Comparison of ENCODE assay signal across 8 cellular contexts in the genomic region with DNA sequence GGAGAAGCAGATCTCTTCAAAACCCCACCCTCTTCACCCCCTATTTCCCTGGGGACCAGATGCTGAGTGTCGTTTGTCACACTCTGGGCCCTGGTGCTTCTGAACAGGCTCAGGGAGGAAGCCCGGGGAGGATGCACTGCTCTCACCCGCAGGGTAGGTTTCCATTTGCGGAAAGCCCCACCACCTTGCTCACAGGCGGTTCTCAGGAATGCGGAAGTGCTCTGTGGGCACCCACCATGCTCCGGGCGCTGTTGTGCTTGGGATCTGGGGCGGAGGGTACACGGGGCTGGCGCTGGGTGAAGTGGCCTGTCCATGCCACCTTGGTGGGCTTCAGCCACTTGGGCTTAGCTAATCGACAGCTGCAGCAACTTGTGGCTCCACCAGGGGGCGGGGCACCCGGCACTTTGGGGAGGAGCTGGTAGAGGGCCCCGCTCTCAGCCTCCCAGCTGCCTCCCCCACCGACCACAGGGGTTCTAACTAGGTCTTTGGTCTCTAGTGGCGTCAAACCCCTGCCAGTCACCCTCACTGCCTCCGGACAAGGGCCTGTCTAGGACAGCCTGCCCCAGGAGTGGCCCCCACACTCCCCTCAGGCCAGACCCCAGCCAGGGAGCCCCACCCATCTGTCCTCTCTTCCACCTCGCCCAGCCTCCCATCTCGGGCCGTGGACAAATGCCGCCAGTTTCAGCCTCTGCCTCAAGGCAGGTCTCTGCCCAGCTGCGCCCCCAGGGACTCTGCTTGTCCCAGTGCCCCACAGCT. TPM values are rescaled to one million over a fixed set of nuclear protein-coding genes. Genes with fewer than 3 reads are reported as not detected.
A peak's percentile ranks its signal among the peaks of the same experiment; 100 is the strongest.
DNase-seq lines count a peak whose midpoint lies in the region; TF ChIP-seq lines count a peak whose summit lies in the region.

No MANE protein-coding gene starts in this region.

- H2BK120ac ChIP-seq in mesenchymal stem cell (ENCODE audit: low read depth, low read length) = no peak overlapping the region

- H3K4me1 Mint-ChIP-seq in chondrocyte (ENCODE audit: low read depth) = no peaks in the 10 kb centered on the region

- no peak overlapping the region for H3K4me3 Mint-ChIP-seq in chondrocyte (ENCODE audit: unreplicated experiment)

- H3K4ac ChIP-seq in mesenchymal stem cell (ENCODE audit: low read depth in 1 of 2, low read length in 2 of 2) = no peak overlapping the region

- H3K18ac ChIP-seq in mesenchymal stem cell (ENCODE audit: low read depth in 1 of 2, low read length in 2 of 2) = no peak overlapping the region

- H3K36me3 ChIP-seq in H7 (replicated peaks; ENCODE audit: control insufficient read depth, insufficient read depth, low read length) = peaks cover 10% of the 10 kb centered on the region
- peaks cover 7% of the 10 kb centered on the region for H3K36me3 ChIP-seq in MG63
- H3K36me3 ChIP-seq in mesenchymal stem cell (ENCODE audit: control insufficient read depth in 1 of 2, insufficient read depth in 2 of 2, low read depth in 1 of 2, low read length in 2 of 2) = peaks cover 39 to 42% of the 10 kb centered on the region in 2 experiments

- no peak overlapping the region for H3K14ac ChIP-seq in mesenchymal stem cell (ENCODE audit: low read length in 2 of 2)

- TF ChIP-seq CTCF in GM12873 (IDR thresholded peaks at IDR 0.05; ENCODE audit: insufficient read depth, low read depth, low read length, missing control alignments) (peak; percentile 58), chondrocyte (IDR thresholded peaks at IDR 0.05) (peak; percentile 81)

- H3K4me3 ChIP-seq in H7 (ENCODE audit: insufficient read depth, low read depth, low read length) (peak overlapping the region; percentile 25), MG63 (no peak overlapping the region), mesenchymal stem cell (ENCODE audit: insufficient read depth in 1 of 2, low read depth in 1 of 2, low read length in 2 of 2) (peak overlapping the region in 1 of 2 experiments; percentile 72)

- peaks cover 4% of the 10 kb centered on the region for H3K36me3 Mint-ChIP-seq in chondrocyte (ENCODE audit: low read depth)

- H3K9me3 ChIP-seq in MG63 (no peaks in the 10 kb centered on the region), mesenchymal stem cell (ENCODE audit: control insufficient read depth, low read length) (no peaks in the 10 kb centered on the region)

- H3K27me3 ChIP-seq in H7 (ENCODE audit: control insufficient read depth, insufficient read depth, low read length) (peaks cover 2% of the 10 kb centered on the region; the same call in 1 of the 2 replicates), MG63 (no peaks in the 10 kb centered on the region), mesenchymal stem cell (ENCODE audit: control insufficient read depth in 1 of 2, insufficient read depth in 1 of 2, low read length in 2 of 2) (peaks cover 8 to 37% of the 10 kb centered on the region in 2 experiments)

- WGBS in mesenchymal stem cell = 49% methylated on average over 23 of the region's 23 CpGs

- H2BK15ac ChIP-seq in mesenchymal stem cell (ENCODE audit: low read depth, poor library complexity, severe bottlenecking) = no peak overlapping the region

- H3K9ac ChIP-seq in mesenchymal stem cell (ENCODE audit: low read length) = peak overlapping the region; percentile 79

- no peaks in the 10 kb centered on the region for H3K9me3 Mint-ChIP-seq in chondrocyte (ENCODE audit: low read depth)

- no peak overlapping the region for H3K27ac Mint-ChIP-seq in chondrocyte (ENCODE audit: unreplicated experiment)

- H4K8ac ChIP-seq in mesenchymal stem cell (ENCODE audit: low read length) = no peak overlapping the region

- no peak overlapping the region for H3K27ac ChIP-seq in mesenchymal stem cell (ENCODE audit: low read length, poor library complexity, severe bottlenecking)

- peaks cover 16% of the 10 kb centered on the region for H3K79me1 ChIP-seq in mesenchymal stem cell (replicated peaks; ENCODE audit: low read length, poor library complexity, severe bottlenecking)

- H2AK5ac ChIP-seq in mesenchymal stem cell (ENCODE audit: low read length, severe bottlenecking) = no peak overlapping the region

- H3K4me1 ChIP-seq in mesenchymal stem cell (ENCODE audit: control insufficient read depth, insufficient read depth, low read depth, low read length) = peaks cover 4% of the 10 kb centered on the region

- H3K23ac ChIP-seq in mesenchymal stem cell (ENCODE audit: low read length in 2 of 2) = no peak overlapping the region

- no peak overlapping the region for H2AFZ ChIP-seq in mesenchymal stem cell (ENCODE audit: low read depth, low read length)

- no peak overlapping the region for H2BK5ac ChIP-seq in mesenchymal stem cell (ENCODE audit: low read depth, low read length, poor library complexity, severe bottlenecking)

- H3K27me3 Mint-ChIP-seq in chondrocyte (ENCODE audit: low read depth) = no peaks in the 10 kb centered on the region

- no peak overlapping the region for H2BK12ac ChIP-seq in mesenchymal stem cell (ENCODE audit: low read length in 2 of 2)

- no peak overlapping the region for H3K4me2 ChIP-seq in mesenchymal stem cell (ENCODE audit: low read length, poor library complexity, severe bottlenecking)

- no peak overlapping the region for H4K91ac ChIP-seq in mesenchymal stem cell (ENCODE audit: low read length)

- DNase-seq in H7 (peak; percentile 91), MG63 (peak; percentile 36), chondrocyte (ENCODE audit: low spot score) (no peak), mesenchymal stem cell (peak; percentile 49), DMS79 treated with DMSO at 0.1 percent for 48 hours (lab: John Stamatoyannopoulos, UW) (no peak)
- DNase-seq in activated CD4-positive, CD25-positive, alpha-beta regulatory T cell treated with anti-CD3 and anti-CD28 coated beads, Interleukin-2, amount 50 U/mL, for 16 hours (ENCODE audit: low read depth, low spot score) = peak; percentile 61
- DNase-seq in stimulated activated CD8-positive, alpha-beta memory T cell treated with anti-CD3 and anti-CD28 coated beads, Interleukin-15, amount 100 ng/mL, for 48 hours (ENCODE audit: low read depth in 2 of 2) = peak; percentile 77 to 79

RNA-seq across cellular contexts. Expression of a gene that starts 7.4 kb away (rescaled TPM):
- 302 and 350 TPM in 2 replicates for total RNA-seq in H7 (2014; rRNA removed; shearing (Covaris generic))
- total RNA-seq in MG63 (2014; rRNA removed; shearing (Covaris generic); ENCODE audit: low replicate concordance) = 274 and 469 TPM in 2 replicates
- 119 to 151 TPM (median 121 TPM) in 3 replicates for total RNA-seq in chondrocyte
- polyA plus RNA-seq in mesenchymal stem cell (2013, experiment 1 of 2) = 65.0 TPM
- 60.8 TPM for polyA plus RNA-seq in mesenchymal stem cell (2013, experiment 2 of 2)

RNA-seq across cellular contexts. Expression of a gene that starts 15.6 kb away (rescaled TPM):
- 8.1 and 8.7 TPM in 2 replicates for total RNA-seq in H7 (2014; rRNA removed; shearing (Covaris generic))
- 15.0 TPM in 1 of 2 replicates, not detected in the other for total RNA-seq in MG63 (2014; rRNA removed; shearing (Covaris generic); ENCODE audit: low replicate concordance)
- total RNA-seq in chondrocyte = 8.4 to 12.6 TPM (median 11.3 TPM) in 3 replicates
- 6.9 TPM for polyA plus RNA-seq in mesenchymal stem cell (2013, experiment 1 of 2)
- polyA plus RNA-seq in mesenchymal stem cell (2013, experiment 2 of 2) = 6.6 TPM

RNA-seq across cellular contexts. Expression of a gene that starts 25.4 kb away (rescaled TPM):
- 0.07 TPM in 1 of 2 replicates, not detected in the other for total RNA-seq in H7 (2014; rRNA removed; shearing (Covaris generic))
- not detected in 2 replicates for total RNA-seq in MG63 (2014; rRNA removed; shearing (Covaris generic); ENCODE audit: low replicate concordance)
- total RNA-seq in chondrocyte = not detected in 3 replicates
- polyA plus RNA-seq in mesenchymal stem cell (2013, experiment 1 of 2) = not detected
- not detected for polyA plus RNA-seq in mesenchymal stem cell (2013, experiment 2 of 2)

RNA-seq across cellular contexts. Expression of a gene that starts 30.5 kb away (rescaled TPM):
- 2,691 and 2,979 TPM in 2 replicates for total RNA-seq in H7 (2014; rRNA removed; shearing (Covaris generic))
- total RNA-seq in MG63 (2014; rRNA removed; shearing (Covaris generic); ENCODE audit: low replicate concordance) = 280 and 743 TPM in 2 replicates
- total RNA-seq in chondrocyte = 637 to 652 TPM (median 644 TPM) in 3 replicates
- 535 TPM for polyA plus RNA-seq in mesenchymal stem cell (2013, experiment 1 of 2)
- 543 TPM for polyA plus RNA-seq in mesenchymal stem cell (2013, experiment 2 of 2)

RNA-seq across cellular contexts. Expression of a gene that starts 36.4 kb away (rescaled TPM):
- total RNA-seq in H7 (2014; rRNA removed; shearing (Covaris generic)) = not detected in 2 replicates
- not detected in 2 replicates for total RNA-seq in MG63 (2014; rRNA removed; shearing (Covaris generic); ENCODE audit: low replicate concordance)
- not detected in 3 replicates for total RNA-seq in chondrocyte
- polyA plus RNA-seq in mesenchymal stem cell (2013, experiment 1 of 2) = not detected
- not detected for polyA plus RNA-seq in mesenchymal stem cell (2013, experiment 2 of 2)

Comparison
In these comparisons a context has a peak if more than half of its experiments do, and no peak if none do; other contexts are left out.
1. DNase-seq: peak in H7 (single experiment), MG63 (single experiment), activated CD4-positive, CD25-positive, alpha-beta regulatory T cell treated with anti-CD3 and anti-CD28 coated beads, Interleukin-2, amount 50 U/mL, for 16 hours (single experiment), mesenchymal stem cell (single experiment) and stimulated activated CD8-positive, alpha-beta memory T cell treated with anti-CD3 and anti-CD28 coated beads, Interleukin-15, amount 100 ng/mL, for 48 hours (2 of 2); none in chondrocyte (single experiment) and DMS79 treated with DMSO at 0.1 percent for 48 hours (single experiment).